10 cellular contexts compared by ENCODE assay signal in the genomic region with DNA sequence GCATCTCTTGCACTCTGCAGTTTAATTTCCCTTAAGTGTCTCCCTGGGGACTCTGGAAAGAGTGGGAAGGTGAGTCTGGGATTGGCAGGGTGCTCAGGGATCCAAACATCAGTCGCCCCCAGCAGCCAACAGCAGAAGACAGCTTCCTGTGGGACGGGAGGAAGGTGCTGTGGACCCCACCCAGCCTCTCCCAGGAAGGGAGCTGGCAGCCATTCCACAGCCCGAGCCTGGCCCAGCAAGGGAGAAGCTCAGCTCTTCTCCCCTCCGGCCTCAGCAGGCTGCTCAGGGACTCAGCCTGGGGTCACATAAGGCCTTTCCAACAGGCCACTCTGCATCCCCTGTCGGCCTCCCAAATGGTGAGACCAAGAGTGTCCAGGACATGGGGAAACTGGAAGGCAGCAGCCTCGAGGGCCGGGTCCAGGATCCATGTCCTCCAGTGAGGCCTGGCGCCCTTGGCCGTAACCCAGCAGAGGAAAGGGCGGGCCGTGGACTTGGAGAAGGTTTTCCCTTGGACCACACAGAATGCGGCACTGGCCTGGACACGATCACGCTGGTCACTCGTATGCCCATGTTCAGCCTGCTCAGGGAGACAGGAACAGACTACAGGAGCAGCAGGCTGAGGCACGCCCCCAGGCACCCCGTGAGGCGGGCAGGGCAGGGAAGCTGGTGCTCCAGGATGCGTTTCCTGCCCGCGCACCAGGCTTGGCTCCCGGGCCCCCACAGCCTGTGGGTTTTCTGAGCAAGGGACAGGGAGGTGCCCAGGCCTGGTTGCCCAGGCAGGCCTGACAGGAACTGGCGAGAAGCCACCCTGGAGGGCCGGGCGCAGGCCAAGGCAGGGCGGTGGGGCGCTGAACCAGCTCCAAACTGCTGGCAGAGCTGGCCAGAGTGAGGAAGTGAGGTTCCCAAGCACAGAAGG. TPM values are rescaled to one million over a fixed set of nuclear protein-coding genes. Genes with fewer than 3 reads are reported as not detected.
DNase-seq lines count a peak whose midpoint lies in the region; ATAC-seq, FAIRE-seq and TF ChIP-seq lines count a peak whose summit lies in the region.
"Had no signal": no experiment of that assay in that cellular context is flagged by ENCODE, and none has a peak within 500 bp of the region (broad histone marks: within the 10 kb centered on the region; RNA-seq: fewer than 3 reads in every experiment).

No MANE protein-coding gene starts in this region.

- intact Hi-C loops in pancreas (cut with DNase I), result no loop called here

- WGBS in esophagus, 2 donors, result 30 to 47% methylated on average over 27 of the region's 27 CpGs
- WGBS in pancreas, 2 donors, result 57 to 61% methylated on average over 27 of the region's 27 CpGs

- DNase-seq in C1 segment of cervical spinal cord (lab: John Stamatoyannopoulos, UW) (peak in 10 of 14 donors; percentile 49 to 90 (median 78)), NCI-H2196 treated with DMSO at 0.1 percent for 48 hours (lab: John Stamatoyannopoulos, UW; ENCODE audit: unreplicated experiment) (peak; percentile 3), pancreas (peak in 3 of 6 donors; percentile 59 to 82 (median 65)), NAMALWA (ENCODE audit: low spot score) (no peak), HuH-7 (ENCODE audit: low spot score) (no peak)
- no peak for DNase-seq in effector CD4-positive, alpha-beta T cell
- no peak for DNase-seq in activated CD8-positive, alpha-beta memory T cell treated with anti-CD3 and anti-CD28 coated beads, Interleukin-2, amount 50 U/mL, for 4 hours
- DNase-seq: naive thymus-derived CD4-positive, alpha-beta T cell had no signal

- H3K4me1 ChIP-seq in esophagus (ENCODE audit: control insufficient read depth in 2 of 2, insufficient read depth in 2 of 2, low read length in 1 of 2) (peaks cover 7 to 46% of the 10 kb centered on the region in 2 donors), pancreas (peaks cover 4 to 8% (median 6%) of the 10 kb centered on the region in 3 donors)

- ATAC-seq in pancreas, result peak in 1 of 4 donors; percentile 1
- ATAC-seq: HCT116; naive thymus-derived CD4-positive, alpha-beta T cell had no signal

- H3K27me3 ChIP-seq in esophagus (ENCODE audit: control insufficient read depth in 1 of 2, insufficient read depth in 2 of 2, low read length in 2 of 2) (no peaks in the 10 kb centered on the region), pancreas (no peaks in the 10 kb centered on the region)

- H3K36me3 ChIP-seq in esophagus (ENCODE audit: control insufficient read depth in 2 of 2, insufficient read depth in 2 of 2, low read length in 1 of 2) (peaks cover 0 to 16% of the 10 kb centered on the region in 2 donors), pancreas (no peaks in the 10 kb centered on the region)

- no peaks in the 10 kb centered on the region for H3K9me3 ChIP-seq in esophagus (ENCODE audit: control insufficient read depth in 2 of 2, insufficient read depth in 1 of 2, low read depth in 1 of 2, low read length in 1 of 2)
- no peaks in the 10 kb centered on the region for H3K9me3 ChIP-seq in pancreas

- peak overlapping the region; percentile 82 to 94 for H3K27ac ChIP-seq in esophagus (ENCODE audit: low read depth in 2 of 2, low read length in 1 of 2)
- H3K27ac ChIP-seq in pancreas, result peak overlapping the region; percentile 26 to 58 (median 39)

- H3K4me3 ChIP-seq in esophagus (ENCODE audit: low read depth in 1 of 2, low read length in 2 of 2) (no peak overlapping the region), pancreas (no peak overlapping the region)

- TF ChIP-seq CTCF in pancreas (IDR thresholded peaks at IDR 0.05), result no peak

- no peak for FAIRE-seq in pancreas (lab: Jason Lieb, UNC)

RNA-seq across cellular contexts. Expression of a gene that starts 3.5 kb away (rescaled TPM):
- 10 to 100 TPM in 1 of 2 donors, 1 to 10 TPM in 1; 7.7 to 17.6 TPM for polyA plus RNA-seq in esophagus
- total RNA-seq in pancreas, result 1 to 10 TPM; 1.7 to 4.3 (median 2.7) TPM
- 1 to 10 TPM; 4.4 to 5.2 TPM for polyA plus RNA-seq in pancreas

RNA-seq across cellular contexts. Expression of a gene that starts 3.8 kb away (rescaled TPM):
- 10 to 100 TPM; 56.5 to 73.5 TPM for polyA plus RNA-seq in esophagus
- total RNA-seq in pancreas, result 10 to 100 TPM; 13.7 to 24.9 (median 16.2) TPM
- 10 to 100 TPM; 22.1 to 32.6 TPM for polyA plus RNA-seq in pancreas

Comparison
In these comparisons a context has a peak if more than half of its experiments do, and no peak if none do; other contexts are left out.
1. DNase-seq: peak in C1 segment of cervical spinal cord (10 of 14) and NCI-H2196 treated with DMSO at 0.1 percent for 48 hours (single experiment); none in effector CD4-positive, alpha-beta T cell (single experiment), NAMALWA (single experiment), HuH-7 (single experiment) and activated CD8-positive, alpha-beta memory T cell treated with anti-CD3 and anti-CD28 coated beads, Interleukin-2, amount 50 U/mL, for 4 hours (single experiment).